20 cellular contexts compared by ENCODE assay signal in genomic region chr14:105384605-105385321, GRCh38. TPM values are rescaled to one million over a fixed set of nuclear protein-coding genes. Genes with fewer than 3 reads are reported as not detected.
"Had no signal": no experiment of that assay in that cellular context is flagged by ENCODE, and none has a peak within 500 bp of the region (broad histone marks: within the 10 kb centered on the region; RNA-seq: fewer than 3 reads in every experiment).

No MANE protein-coding gene starts in this region.

- H3K4me1 ChIP-seq: gastrocnemius medialis, psoas muscle, uterus had no signal

- ATAC-seq: effector memory CD8-positive, alpha-beta T cell; lower lobe of right lung had no signal

- H3K27ac Mint-ChIP-seq: effector memory CD8-positive, alpha-beta T cell; immature natural killer cell; memory B cell; mesothelial cell of epicardium; nephron had no signal

- H3K27me3 Mint-ChIP-seq: effector memory CD8-positive, alpha-beta T cell; memory B cell had no signal

- H3K9me3 ChIP-seq: esophagus muscularis mucosa, gastrocnemius medialis, lower lobe of right lung, psoas muscle, sigmoid colon, tibial artery, upper lobe of left lung, uterus had no signal

- H3K9me3 Mint-ChIP-seq: effector memory CD8-positive, alpha-beta T cell; immature natural killer cell; memory B cell; mesothelial cell of epicardium; nephron had no signal

- H3K4me3 ChIP-seq: coronary artery, esophagus muscularis mucosa, gastrocnemius medialis, lower lobe of right lung, psoas muscle, sigmoid colon, tibial artery, upper lobe of left lung, uterus had no signal

- H3K27ac ChIP-seq: epithelial cell of prostate, esophagus muscularis mucosa, gastrocnemius medialis, lower lobe of right lung, psoas muscle, sigmoid colon, tibial artery, upper lobe of left lung, uterus had no signal

- DNase-seq: central memory CD4-positive, alpha-beta T cell; effector memory CD8-positive, alpha-beta T cell; gastrocnemius medialis; immature natural killer cell; lower lobe of right lung; psoas muscle; retina; sigmoid colon; small intestine; stimulated activated CD4-positive, alpha-beta T cell treated with anti-CD3 and anti-CD28 coated beads, Interleukin-2, amount 100 ng/mL, for 48 hours; stimulated activated naive CD4-positive, alpha-beta T cell treated with Interleukin-2 at 50 U/mL for 16 hours; tibial artery had no signal

- H3K27me3 ChIP-seq: esophagus muscularis mucosa, gastrocnemius medialis, sigmoid colon, tibial artery, upper lobe of left lung, uterus had no signal

- H3K4me1 Mint-ChIP-seq: mesothelial cell of epicardium had no signal

- H3K36me3 ChIP-seq: uterus had no signal

- H3K4me3 Mint-ChIP-seq: effector memory CD8-positive, alpha-beta T cell; immature natural killer cell; memory B cell; mesothelial cell of epicardium; nephron had no signal

RNA-seq across cellular contexts. Expression of gene TEX22, which starts 13.6 kb away (rescaled TPM):
- total RNA-seq: gastrocnemius medialis, sigmoid colon had no signal
